Comparison of ENCODE assay signal across 8 cellular contexts in genomic region chr19:46860125-46860845, GRCh38. TPM values are rescaled to one million over a fixed set of nuclear protein-coding genes. Genes with fewer than 3 reads are reported as not detected.
DNase-seq lines count a peak whose midpoint lies in the region; ATAC-seq, FAIRE-seq and TF ChIP-seq lines count a peak whose summit lies in the region.

No MANE protein-coding gene starts in this region.

- H3K4me1 ChIP-seq in left ventricle myocardium inferior (peaks cover 72% of the 10 kb centered on the region), psoas muscle (peaks cover 53% of the 10 kb centered on the region)

- no peaks in the 10 kb centered on the region for H3K36me3 ChIP-seq in left ventricle myocardium inferior
- no peaks in the 10 kb centered on the region for H3K36me3 ChIP-seq in psoas muscle (ENCODE audit: insufficient read depth in 1 of 2, low read depth in 1 of 2)

- H3K27me3 ChIP-seq in left ventricle myocardium inferior (ENCODE audit: low read depth) = no peaks in the 10 kb centered on the region
- H3K27me3 ChIP-seq in psoas muscle (ENCODE audit: insufficient read depth in 3 of 3, low read length in 2 of 3) = no peaks in the 10 kb centered on the region

- H3K27ac ChIP-seq in left ventricle myocardium inferior (replicated peaks) (peak overlapping the region; percentile 98), psoas muscle (peak overlapping the region; percentile 99)

- whole genome bisulfite sequencing in psoas muscle, 3 donors = 0 to 1% (median 0%) methylated on average over 68 to 89 of the region's 89 CpGs

- peak; percentile 66 for ATAC-seq in HG02884 (IDR thresholded peaks at IDR 0.05; ENCODE audit: unreplicated experiment)
- ATAC-seq in psoas muscle = peak; percentile 89 to 92 (median 90)

- H3K4me3 ChIP-seq in left ventricle myocardium inferior (peak overlapping the region; percentile 79), psoas muscle (peak overlapping the region; percentile 96)

- H3K9me3 ChIP-seq in left ventricle myocardium inferior (replicated peaks) = no peaks in the 10 kb centered on the region
- no peaks in the 10 kb centered on the region for H3K9me3 ChIP-seq in psoas muscle

- DNase-seq in GM12892 (ENCODE audit: insufficient read length) (peak; percentile 89), NCI-H146 treated with DMSO at 0.1 percent for 48 hours (lab: John Stamatoyannopoulos, UW; ENCODE audit: unreplicated experiment) (peak; percentile 96), T-helper 1 cell (peak; percentile 92 to 99 (median 94)), amniotic stem cell (lab: John Stamatoyannopoulos, UW) (peak; percentile 97), left ventricle myocardium inferior (peak; percentile 99), psoas muscle (peak; percentile 99), urothelium cell line (ENCODE audit: low spot score) (peak; percentile 96)

- peak; percentile 91 for TF ChIP-seq POLR2A in GM12892 (IDR thresholded peaks at IDR 0.05; ENCODE audit: low read depth, low read length)

- intact Hi-C loops in left ventricle myocardium inferior (cut with micrococcal nuclease) (loop anchor here (5.0 to 10.0 kb wide), 2 partner anchors 65 to 122 kb away; no protein-coding TSS in a partner anchor), psoas muscle (cut with DNase I) (loop anchor here (5.0 kb wide), 3 partner anchors 42 to 117 kb away; no protein-coding TSS in a partner anchor)

- FAIRE-seq in GM12892 (lab: Jason Lieb, UNC) (peak; percentile 96), urothelium cell line (lab: Jason Lieb, UNC) (peak; percentile 94)

- TF ChIP-seq CTCF in left ventricle myocardium inferior (IDR thresholded peaks at IDR 0.05; ENCODE audit: borderline replicate concordance) = peak; percentile 15
- TF ChIP-seq CTCF in psoas muscle (IDR thresholded peaks at IDR 0.05) = no peak

RNA-seq across cellular contexts. Expression of gene ARHGAP35, which starts 0.5 kb away (rescaled TPM):
- 11.5 TPM for polyA plus RNA-seq in GM12892 (2012; ENCODE audit: missing spikeins)
- 75.4 TPM for total RNA-seq in left ventricle myocardium inferior
- total RNA-seq in psoas muscle = 10 to 100 TPM; 26.0 to 44.9 (median 32.2) TPM
- 10 to 100 TPM in 2 of 3 donors, 1 to 10 TPM in 1; 10.0 to 50.6 (median 15.5) TPM for polyA plus RNA-seq in psoas muscle

RNA-seq across cellular contexts. Expression of gene AP2S1, which starts 9.6 kb away (rescaled TPM):
- 62.7 TPM for polyA plus RNA-seq in GM12892 (2012; ENCODE audit: missing spikeins)
- total RNA-seq in left ventricle myocardium inferior (87.3 TPM), psoas muscle (10 to 100 TPM; 72.5 to 87.4 (median 85.9) TPM)
- 100 to 1,000 TPM in 1 of 3 donors, 10 to 100 TPM in 2; 63.0 to 121 (median 97.2) TPM for polyA plus RNA-seq in psoas muscle

Comparison
In these comparisons a context has a peak if more than half of its experiments do, and no peak if none do; other contexts are left out.
1. Peak in every context shown above with its lines: DNase-seq, ATAC-seq, H3K4me3 ChIP-seq and H3K27ac ChIP-seq.